Comparison of ENCODE assay signal across 23 cellular contexts in genomic region chr12:30169839-30170591, GRCh38.
A peak's percentile ranks its signal among the peaks of the same experiment; 100 is the strongest.
DNase-seq lines count a peak whose midpoint lies in the region; ATAC-seq, FAIRE-seq and TF ChIP-seq lines count a peak whose summit lies in the region.
"Had no signal": no experiment of that assay in that cellular context is flagged by ENCODE, and none has a peak within 500 bp of the region (broad histone marks: within the 10 kb centered on the region; RNA-seq: fewer than 3 reads in every experiment).

No MANE protein-coding gene starts in this region.

- no peak overlapping the region for H3K27ac ChIP-seq in HUES48 (ENCODE audit: low read depth, low read length)
- H3K27ac ChIP-seq in lung (ENCODE audit: low read depth in 1 of 2, low read length in 1 of 2) = no peak overlapping the region
- no peak overlapping the region for H3K27ac ChIP-seq in small intestine (ENCODE audit: low read depth in 1 of 2, low read length in 1 of 2)
- H3K27ac ChIP-seq: adrenal gland, C4-2B, gastrocnemius medialis had no signal

- H3K4me1 ChIP-seq in HUES48 (ENCODE audit: control insufficient read depth, insufficient read depth, low read length) = peaks cover 15% of the 10 kb centered on the region
- no peaks in the 10 kb centered on the region for H3K4me1 ChIP-seq in lung (ENCODE audit: control insufficient read depth in 2 of 2, insufficient read depth in 2 of 2, low read length in 2 of 2)
- no peaks in the 10 kb centered on the region for H3K4me1 ChIP-seq in small intestine (ENCODE audit: control insufficient read depth in 2 of 2, insufficient read depth in 1 of 2, low read depth in 1 of 2, low read length in 1 of 2)
- H3K4me1 ChIP-seq: adrenal gland, gastrocnemius medialis had no signal

- no peak overlapping the region for H3K9ac ChIP-seq in HUES48 (ENCODE audit: low read depth, low read length)

- no peaks in the 10 kb centered on the region for H3K9me3 ChIP-seq in HUES48 (ENCODE audit: control insufficient read depth, insufficient read depth, low read length)
- peaks cover 0 to 1% of the 10 kb centered on the region in 2 donors for H3K9me3 ChIP-seq in lung (ENCODE audit: control insufficient read depth in 2 of 2, insufficient read depth in 1 of 2, low read length in 1 of 2)
- H3K9me3 ChIP-seq in small intestine (ENCODE audit: control insufficient read depth, low read depth) = no peaks in the 10 kb centered on the region
- H3K9me3 ChIP-seq: adrenal gland, gastrocnemius medialis had no signal

- no peak for TF ChIP-seq CTCF in epithelial cell of esophagus (IDR thresholded peaks at IDR 0.05; ENCODE audit: insufficient read depth, low read depth, low read length, missing control alignments)
- TF ChIP-seq CTCF in lung (IDR thresholded peaks at IDR 0.05; ENCODE audit: control extremely low read depth, extremely low read depth) = no peak

- no peak for FAIRE-seq in small intestine (lab: Jason Lieb, UNC)
- FAIRE-seq: GM12878, GM19239, RCC 7860 had no signal

- ATAC-seq in lung (ENCODE audit: insufficient read depth, low FRiP score) (peak; percentile 15), HG03135 (IDR thresholded peaks at IDR 0.05; ENCODE audit: unreplicated experiment) (no peak)
- ATAC-seq: gastrocnemius medialis, GM12878, SK-N-SH treated with all-trans-retinoic acid at 6 μM for 48 hours had no signal

- peak; percentile 2 for DNase-seq in COLO668 (lab: John Stamatoyannopoulos, UW; ENCODE audit: unreplicated experiment)
- peak; percentile 8 for DNase-seq in epithelial cell of esophagus (ENCODE audit: low read depth)
- no peak for DNase-seq in lung (ENCODE audit: low spot score)
- DNase-seq in stimulated activated CD4-positive, alpha-beta T cell treated with anti-CD3 and anti-CD28 coated beads, Interleukin-12 subunit alpha, Interleukin-12 subunit beta, amount 100 ng/mL, for 4 hours = no peak
- DNase-seq in ureter (ENCODE audit: low spot score) = no peak
- no peak for DNase-seq in small intestine
- DNase-seq: activated CD4-positive, alpha-beta memory T cell treated with anti-CD3 and anti-CD28 coated beads for 36 hours; activated CD4-positive, CD25-positive, alpha-beta regulatory T cell; activated T-cell treated with anti-CD3 and anti-CD28 coated beads for 4 hours; adrenal gland; dermis blood vessel endothelial cell; gastrocnemius medialis; NCI-H1092 treated with DMSO at 0.1 percent for 48 hours; NCI-H2029 treated with DMSO at 0.1 percent for 48 hours; NK-92 treated with Interleukin-12 subunit alpha and Interleukin-12 subunit beta, amount 100 ng/mL, for 24 hours; stimulated activated CD8-positive, alpha-beta memory T cell treated with anti-CD3 and anti-CD28 coated beads, Interleukin-4, amount 100 ng/mL, for 48 hours had no signal

- H3K4me3 ChIP-seq in HUES48 (ENCODE audit: low read depth, low read length) (peak overlapping the region; percentile 74), epithelial cell of esophagus (ENCODE audit: low read length) (no peak overlapping the region), lung (no peak overlapping the region), small intestine (ENCODE audit: low read depth in 1 of 2, low read length in 2 of 2) (no peak overlapping the region)
- H3K4me3 ChIP-seq: adrenal gland, gastrocnemius medialis, GM12878 had no signal

- H3K36me3 ChIP-seq in HUES48 (ENCODE audit: control insufficient read depth, insufficient read depth, low read length) = no peaks in the 10 kb centered on the region
- H3K36me3 ChIP-seq in lung (ENCODE audit: control insufficient read depth in 2 of 2, insufficient read depth in 2 of 2, low read length in 2 of 2) = no peaks in the 10 kb centered on the region
- no peaks in the 10 kb centered on the region for H3K36me3 ChIP-seq in small intestine (ENCODE audit: control insufficient read depth in 2 of 2, insufficient read depth in 2 of 2, low read length in 2 of 2)
- H3K36me3 ChIP-seq: adrenal gland, gastrocnemius medialis had no signal

- 9 to 10% methylated on average over 58 of the region's 58 CpGs for WGBS in lung, 2 donors
- 15 to 23% (median 17%) methylated on average over 54 to 58 of the region's 58 CpGs for WGBS in small intestine, 3 donors

- H3K27me3 ChIP-seq in HUES48 (ENCODE audit: control insufficient read depth, insufficient read depth, low read length) = peaks cover 45% of the 10 kb centered on the region
- peaks cover 11% of the 10 kb centered on the region for H3K27me3 ChIP-seq in lung (ENCODE audit: control insufficient read depth, insufficient read depth)
- H3K27me3 ChIP-seq in small intestine (ENCODE audit: control insufficient read depth in 2 of 2, insufficient read depth in 2 of 2, low read length in 2 of 2) = peaks cover 0 to 13% of the 10 kb centered on the region in 2 donors

Comparison
In these comparisons a context has a peak if more than half of its experiments do, and no peak if none do; other contexts are left out.
1. DNase-seq: peak in COLO668 (single experiment) and epithelial cell of esophagus (single experiment); none in lung (single experiment), stimulated activated CD4-positive, alpha-beta T cell treated with anti-CD3 and anti-CD28 coated beads, Interleukin-12 subunit alpha, Interleukin-12 subunit beta, amount 100 ng/mL, for 4 hours (single experiment), ureter (single experiment) and small intestine (single experiment).